ENCODE assay signal across 1 cellular context in genomic region chr17:1725642-1726511, GRCh38.
TF ChIP-seq lines count a peak whose summit lies in the region.

No MANE protein-coding gene starts in this region.

TF ChIP-seq in H1, 55 proteins besides CTCF, POLR2A, EP300 and RAD21:
- TF ChIP-seq CTBP2 (IDR thresholded peaks at IDR 0.05; ENCODE audit: borderline replicate concordance, insufficient read depth, insufficient read length, low read length) = no peak
